In the genomic region with DNA sequence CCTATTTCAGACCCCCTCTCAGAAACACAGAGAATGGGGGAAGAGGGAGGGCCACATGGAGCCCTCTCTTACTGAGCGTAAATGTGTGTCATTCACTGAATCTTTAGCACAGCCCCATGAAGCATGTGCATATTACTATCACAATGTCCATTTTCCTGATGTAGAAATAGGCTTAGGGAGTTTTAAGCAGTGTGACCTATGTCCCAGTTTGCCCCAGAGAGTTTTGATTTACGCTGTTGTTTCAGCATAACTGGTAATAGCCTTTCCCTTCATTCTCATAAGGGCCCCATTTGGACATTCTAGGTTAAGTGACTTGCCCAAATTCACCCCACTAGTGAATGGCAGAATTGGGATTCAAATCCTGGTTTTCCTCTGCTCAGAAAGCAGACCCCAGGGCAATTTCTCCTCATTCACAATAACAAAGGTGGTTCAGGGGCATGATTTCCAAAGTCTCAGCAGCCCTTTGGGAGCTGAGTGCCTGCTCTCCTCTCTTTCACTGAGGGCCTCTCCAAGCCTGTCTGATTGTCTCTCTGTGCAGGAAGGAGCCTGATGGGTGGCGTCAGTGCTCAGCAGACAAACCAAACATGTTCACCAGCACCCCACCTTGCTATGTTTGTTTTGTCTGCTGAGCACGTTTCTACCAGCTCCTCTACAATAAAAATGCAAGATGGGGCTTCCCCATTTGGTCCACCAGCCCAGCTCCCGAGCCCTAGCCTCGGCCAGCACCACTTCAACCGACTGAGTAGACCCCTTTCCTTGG, we compare ENCODE assay signal across 18 cellular contexts. TPM values are rescaled to one million over a fixed set of nuclear protein-coding genes. Genes with fewer than 3 reads are reported as not detected.
DNase-seq lines count a peak whose midpoint lies in the region; ATAC-seq and FAIRE-seq lines count a peak whose summit lies in the region.
"Had no signal": no experiment of that assay in that cellular context is flagged by ENCODE, and none has a peak within 500 bp of the region (broad histone marks: within the 10 kb centered on the region; RNA-seq: fewer than 3 reads in every experiment).

No MANE protein-coding gene starts in this region.

- DNase-seq in DMS53 treated with DMSO at 0.1 percent for 48 hours (lab: John Stamatoyannopoulos, UW; ENCODE audit: unreplicated experiment) (peak; percentile 56), NCI-H774 (lab: John Stamatoyannopoulos, UW) (peak; percentile 65), islet precursor cell (peak; percentile 23), small intestine (peak; percentile 46), SHP77 (lab: John Stamatoyannopoulos, UW) (no peak)
- DNase-seq in stimulated activated CD4-positive, alpha-beta T cell treated with anti-CD3 and anti-CD28 coated beads, Interleukin-4, amount 100 ng/mL, for 24 hours, result no peak
- DNase-seq: activated CD8-positive, alpha-beta memory T cell treated with anti-CD3 and anti-CD28 coated beads, Interleukin-2, amount 50 U/mL, for 48 hours; activated naive CD4-positive, alpha-beta T cell treated with anti-CD3 and anti-CD28 coated beads for 36 hours; dorsolateral prefrontal cortex; left cardiac atrium; MV-4-11; naive thymus-derived CD8-positive, alpha-beta T cell; stimulated activated CD4-positive, alpha-beta T cell treated with anti-CD3 and anti-CD28 coated beads, Interleukin-2, amount 100 ng/mL, for 48 hours; T-helper 1 cell had no signal

- ATAC-seq in GM18907 (IDR thresholded peaks at IDR 0.05; ENCODE audit: unreplicated experiment) (no peak), GM21360 (IDR thresholded peaks at IDR 0.05; ENCODE audit: unreplicated experiment) (no peak)
- ATAC-seq: naive thymus-derived CD8-positive, alpha-beta T cell had no signal

- WGBS in small intestine, 3 donors, result 57 to 77% (median 66%) methylated on average over 7 of the region's 7 CpGs

- FAIRE-seq in small intestine (lab: Jason Lieb, UNC), result no peak

- H3K4me1 ChIP-seq in small intestine (ENCODE audit: control insufficient read depth in 2 of 2, insufficient read depth in 1 of 2, low read depth in 1 of 2, low read length in 1 of 2), result no peaks in the 10 kb centered on the region

- H3K27ac ChIP-seq in small intestine (ENCODE audit: low read depth in 1 of 2, low read length in 1 of 2), result peak overlapping the region in 1 of 2 donors; percentile 27
- H3K27ac ChIP-seq: BLaER1, dorsolateral prefrontal cortex, right atrium auricular region had no signal

- H3K27me3 ChIP-seq in small intestine (ENCODE audit: control insufficient read depth in 2 of 2, insufficient read depth in 2 of 2, low read length in 2 of 2), result no peaks in the 10 kb centered on the region
- H3K27me3 ChIP-seq: BLaER1, dorsolateral prefrontal cortex, right atrium auricular region had no signal

- no peaks in the 10 kb centered on the region for H3K36me3 ChIP-seq in small intestine (ENCODE audit: control insufficient read depth in 2 of 2, insufficient read depth in 2 of 2, low read length in 2 of 2)
- H3K36me3 ChIP-seq: BLaER1, right atrium auricular region had no signal

- no peak overlapping the region for H3K4me3 ChIP-seq in small intestine (ENCODE audit: low read depth in 1 of 2, low read length in 2 of 2)
- H3K4me3 ChIP-seq: BLaER1, dorsolateral prefrontal cortex, right atrium auricular region had no signal

- no peaks in the 10 kb centered on the region for H3K9me3 ChIP-seq in small intestine (ENCODE audit: control insufficient read depth, low read depth)
- H3K9me3 ChIP-seq: right atrium auricular region had no signal

RNA-seq across cellular contexts. Expression of gene TCP11, which starts 25.2 kb away (rescaled TPM):
- polyA plus RNA-seq in small intestine, result not detected
- polyA plus RNA-seq: naive thymus-derived CD8-positive, alpha-beta T cell had no signal

RNA-seq across cellular contexts. Expression of gene SCUBE3, which starts 47.4 kb away (rescaled TPM):
- polyA plus RNA-seq in small intestine, result under 1 TPM in 1 of 3 donors, not detected in 2; 0.12 TPM

Comparison
In these comparisons a context has a peak if more than half of its experiments do, and no peak if none do; other contexts are left out.
1. DNase-seq: peak in DMS53 treated with DMSO at 0.1 percent for 48 hours (single experiment), NCI-H774 (single experiment), islet precursor cell (single experiment) and small intestine (single experiment); none in SHP77 (0 of 2) and stimulated activated CD4-positive, alpha-beta T cell treated with anti-CD3 and anti-CD28 coated beads, Interleukin-4, amount 100 ng/mL, for 24 hours (single experiment).